ENCODE assay signal across 18 cellular contexts in the genomic region with DNA sequence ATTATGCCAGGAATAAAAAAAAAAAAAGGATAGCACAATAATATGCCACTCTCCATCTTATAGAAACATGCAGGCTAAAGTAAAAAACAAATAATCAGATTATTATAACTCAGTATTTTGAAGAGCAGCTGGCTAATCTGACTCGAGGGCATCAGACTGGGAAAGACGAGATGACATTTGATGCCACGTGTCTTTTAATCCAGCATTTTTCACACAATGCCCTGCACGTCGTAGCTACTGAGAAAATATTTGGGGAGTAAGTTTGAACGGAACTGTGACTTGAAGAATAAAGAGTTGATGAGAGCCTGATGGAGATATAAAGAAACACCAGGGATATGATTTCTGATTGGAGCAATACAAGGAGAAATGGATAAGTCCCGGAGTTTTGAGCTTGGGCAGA.
"Had no signal": no experiment of that assay in that cellular context is flagged by ENCODE, and none has a peak within 500 bp of the region (broad histone marks: within the 10 kb centered on the region; RNA-seq: fewer than 3 reads in every experiment).

No MANE protein-coding gene starts in this region.

- H3K9me3 ChIP-seq: body of pancreas, neutrophil, right lobe of liver, stomach had no signal

- H3K4me3 Mint-ChIP-seq: activated naive CD8-positive, alpha-beta T cell treated with anti-CD3 and anti-CD28 coated beads, Interleukin-2, amount 10 ng/mL, durations not matched to agents 7 days and 5 days; endodermal cell; natural killer cell had no signal

- H3K9me3 Mint-ChIP-seq: activated naive CD8-positive, alpha-beta T cell treated with anti-CD3 and anti-CD28 coated beads, Interleukin-2, amount 10 ng/mL, durations not matched to agents 7 days and 5 days; endodermal cell; natural killer cell had no signal

- H3K4me3 ChIP-seq: body of pancreas, right lobe of liver, stomach had no signal

- H3K4me1 ChIP-seq: body of pancreas had no signal

- H3K27me3 ChIP-seq: body of pancreas, neutrophil, right lobe of liver, stomach had no signal

- H3K9ac ChIP-seq: parathyroid adenoma had no signal

- FAIRE-seq: colon, frontal cortex, small intestine had no signal

- DNase-seq: activated CD4-positive, alpha-beta T cell treated with anti-CD3 and anti-CD28 coated beads, Interleukin-2, amount 50 U/mL, for 4 hours; activated naive CD8-positive, alpha-beta T cell treated with anti-CD3 and anti-CD28 coated beads, Interleukin-2, amount 10 ng/mL, durations not matched to agents 7 days and 5 days; body of pancreas; caudate nucleus; endodermal cell; left ventricle myocardium superior; mesendoderm; natural killer cell; right lobe of liver; small intestine; stimulated activated CD4-positive, alpha-beta T cell treated with anti-CD3 and anti-CD28 coated beads, Interleukin-4, amount 100 ng/mL, for 1 hour; stomach; trophoblast cell; WERI-Rb-1 had no signal

- H3K27ac ChIP-seq: body of pancreas, neutrophil, parathyroid adenoma, right lobe of liver, stomach, WERI-Rb-1 had no signal

- H3K36me3 ChIP-seq: neutrophil, right lobe of liver, stomach, WERI-Rb-1 had no signal

- H3K36me3 Mint-ChIP-seq: natural killer cell had no signal

- H3K27me3 Mint-ChIP-seq: activated naive CD8-positive, alpha-beta T cell treated with anti-CD3 and anti-CD28 coated beads, Interleukin-2, amount 10 ng/mL, durations not matched to agents 7 days and 5 days had no signal

- H3K27ac Mint-ChIP-seq: activated naive CD8-positive, alpha-beta T cell treated with anti-CD3 and anti-CD28 coated beads, Interleukin-2, amount 10 ng/mL, durations not matched to agents 7 days and 5 days; natural killer cell had no signal

- ATAC-seq: body of pancreas, left ventricle myocardium superior, natural killer cell, right lobe of liver had no signal
